ENCODE assay signal across 8 cellular contexts in the genomic region with DNA sequence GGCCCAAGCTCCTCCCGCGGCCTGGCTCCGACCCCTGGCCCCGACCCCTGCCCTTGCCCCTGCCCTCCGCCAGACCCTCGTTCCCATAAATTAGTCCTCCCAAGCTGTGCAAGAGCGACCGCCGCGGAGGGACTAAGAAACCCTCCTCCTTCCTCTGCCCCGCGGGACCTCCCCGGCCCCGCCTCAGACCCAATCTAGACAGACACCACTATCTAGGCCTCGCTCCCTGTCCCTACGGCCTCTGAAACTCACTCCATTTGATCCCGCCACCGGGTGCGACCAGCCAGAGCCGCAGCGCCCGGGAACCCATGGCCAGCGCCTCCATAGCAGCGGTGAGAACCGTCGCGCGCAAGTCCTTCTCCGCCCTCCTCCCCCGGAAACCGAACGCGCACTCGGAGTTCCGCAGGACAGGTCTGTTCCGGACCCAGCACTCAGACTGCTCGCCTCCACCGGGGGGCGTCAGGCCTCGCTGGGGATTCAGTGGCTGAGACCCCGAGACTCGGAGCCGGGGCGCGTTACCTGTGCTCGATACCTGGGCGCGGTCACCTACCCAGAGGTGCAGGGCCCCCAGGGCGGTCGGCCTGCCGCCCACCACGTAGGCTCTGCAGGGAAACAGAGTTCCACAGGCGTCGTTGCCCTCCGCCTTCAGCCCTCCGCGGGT. TPM values are rescaled to one million over a fixed set of nuclear protein-coding genes. Genes with fewer than 3 reads are reported as not detected.
DNase-seq lines count a peak whose midpoint lies in the region; FAIRE-seq and TF ChIP-seq lines count a peak whose summit lies in the region.

TSS of gene MRPL39 (minus strand) at position 331 of the 661 bp plus-strand sequence. CDS start at position 325, 6 bp downstream.

- peak within 1 kb of the TSS; percentile 83 for H3K9ac ChIP-seq in neural cell (ENCODE audit: low read length)

- TF ChIP-seq CTCF in neural cell (IDR thresholded peaks at IDR 0.05; ENCODE audit: poor library complexity, severe bottlenecking): peak; percentile 86
- TF ChIP-seq CTCF in stomach (IDR thresholded peaks at IDR 0.05): peak in 4 of 7 experiments; percentile 26 to 55 (median 36)

- no peak for FAIRE-seq in H54 (lab: Jason Lieb, UNC)

- peak; percentile 43 for TF ChIP-seq EP300 in neural cell (conservative IDR thresholded peaks at IDR 0.05; ENCODE audit: poor library complexity, severe bottlenecking)
- TF ChIP-seq EP300 in stomach (IDR thresholded peaks at IDR 0.05): no peak

- no peaks in the 10 kb centered on the region for H3F3A ChIP-seq in neural cell (ENCODE audit: insufficient read depth, low read length, poor library complexity, severe bottlenecking)

- H2AFZ ChIP-seq in neural cell (ENCODE audit: low read depth, low read length): peak within 1 kb of the TSS; percentile 80

- DNase-seq in ELR (ENCODE audit: low read depth) (peak; percentile 92), H54 (ENCODE audit: insufficient read length, low spot score) (peak; percentile 90), LoVo (ENCODE audit: low spot score) (peak; percentile 83), fibroblast of the conjunctiva (ENCODE audit: low read depth) (peak; percentile 76), stomach (peak; percentile 85)
- peak; percentile 81 for DNase-seq in activated effector memory CD4-positive, alpha-beta T cell treated with Interleukin-2 at 50 U/mL for 16 hours

- peak; percentile 66 for TF ChIP-seq RAD21 in neural cell (conservative IDR thresholded peaks at IDR 0.05)

- H3K36me3 ChIP-seq in neural cell (ENCODE audit: insufficient read depth, low read length): peaks cover 11% of the 10 kb centered on the region
- peaks cover 6 to 36% (median 33%) of the 10 kb centered on the region in 4 donors for H3K36me3 ChIP-seq in stomach

- H3K4me1 ChIP-seq in stomach: peaks cover 15 to 47% (median 39%) of the 10 kb centered on the region in 4 donors

- intact Hi-C loops in stomach (cut with DNase I; ENCODE audit: low total_unique reads): loop anchor here (5.0 kb wide), 1 partner anchor 100 kb away; no protein-coding TSS in a partner anchor

- H3K27ac ChIP-seq in neural cell (ENCODE audit: low read length) (peak within 1 kb of the TSS; percentile 75), stomach (peak within 1 kb of the TSS; percentile 69 to 88 (median 81))

- H3K4me2 ChIP-seq in neural cell (ENCODE audit: low read length): peak within 1 kb of the TSS; percentile 67

- H3K4me3 ChIP-seq in neural cell (ENCODE audit: low read length) (peak within 1 kb of the TSS; percentile 75), stomach (peak within 1 kb of the TSS; percentile 80 to 90 (median 86))

- TF ChIP-seq POLR2A in H54 (IDR thresholded peaks at IDR 0.05; ENCODE audit: low read depth, low read length) (peak; percentile 94), Raji (IDR thresholded peaks at IDR 0.05; ENCODE audit: insufficient read depth, low read depth, low read length) (peak; percentile 92), stomach (IDR thresholded peaks at IDR 0.05) (no peak)

- peaks cover 3% of the 10 kb centered on the region for H3K79me2 ChIP-seq in neural cell (replicated peaks; ENCODE audit: insufficient read depth, low read length)

- H3K9me3 ChIP-seq in neural cell (ENCODE audit: low read length): no peaks in the 10 kb centered on the region
- no peaks in the 10 kb centered on the region for H3K9me3 ChIP-seq in stomach

- no peaks in the 10 kb centered on the region for H3K27me3 ChIP-seq in neural cell (ENCODE audit: insufficient read depth, low read depth, low read length)
- H3K27me3 ChIP-seq in stomach: no peaks in the 10 kb centered on the region

- H3K9me2 ChIP-seq in neural cell (ENCODE audit: insufficient read depth, low read length): no peaks in the 10 kb centered on the region

- no peaks in the 10 kb centered on the region for H4K20me1 ChIP-seq in neural cell (ENCODE audit: insufficient read depth)

- 0 to 1% (median 1%) methylated on average over 23 to 57 of the region's 57 CpGs for WGBS in stomach, 5 donors

TF ChIP-seq in neural cell, 6 proteins besides CTCF, POLR2A, EP300 and RAD21:
- TF ChIP-seq REST (IDR thresholded peaks at IDR 0.05; ENCODE audit: borderline replicate concordance) (peak; percentile 83), MXI1 (conservative IDR thresholded peaks at IDR 0.05; ENCODE audit: poor library complexity, severe bottlenecking) (peak; percentile 79), SMC3 (conservative IDR thresholded peaks at IDR 0.05; ENCODE audit: poor library complexity) (peak; percentile 75), EZH2 (IDR thresholded peaks at IDR 0.05; ENCODE audit: borderline replicate concordance, insufficient read depth, low read length, poor library complexity, severe bottlenecking) (no peak), POLR2AphosphoS5 (IDR thresholded peaks at IDR 0.05) (peak; percentile 82), TAF1 (IDR thresholded peaks at IDR 0.05; ENCODE audit: low read depth) (peak; percentile 99)

RNA-seq across cellular contexts. Expression of gene MRPL39, which starts in this region (rescaled TPM):
- polyA plus RNA-seq in neural cell (28.5 and 43.2 TPM in 2 replicates), stomach (10 to 100 TPM; 30.9 to 33.7 (median 31.5) TPM)
- polyA minus RNA-seq in neural cell: 41.4 and 45.8 TPM in 2 replicates
- 10 to 100 TPM in 2 of 5 donors, 1 to 10 TPM in 2, not detected in 1; 2.9 to 65.6 (median 20.2) TPM for total RNA-seq in stomach

Comparison
In these comparisons a context has a peak if more than half of its experiments do, and no peak if none do; other contexts are left out.
1. Peak in every context shown above with its lines: DNase-seq, H3K4me3 ChIP-seq and H3K27ac ChIP-seq.
2. POLR2A ChIP-seq: peak in H54 (single experiment) and Raji (single experiment); none in stomach (0 of 4).